1 cellular context compared by ENCODE assay signal in genomic region chr1:197519741-197520334, GRCh38.
TF ChIP-seq lines count a peak whose summit lies in the region.

No MANE protein-coding gene starts in this region.

TF ChIP-seq in GM23338, 12 proteins besides CTCF, POLR2A, EP300 and RAD21 (continued from another document):
- TF ChIP-seq, protein P1, sequence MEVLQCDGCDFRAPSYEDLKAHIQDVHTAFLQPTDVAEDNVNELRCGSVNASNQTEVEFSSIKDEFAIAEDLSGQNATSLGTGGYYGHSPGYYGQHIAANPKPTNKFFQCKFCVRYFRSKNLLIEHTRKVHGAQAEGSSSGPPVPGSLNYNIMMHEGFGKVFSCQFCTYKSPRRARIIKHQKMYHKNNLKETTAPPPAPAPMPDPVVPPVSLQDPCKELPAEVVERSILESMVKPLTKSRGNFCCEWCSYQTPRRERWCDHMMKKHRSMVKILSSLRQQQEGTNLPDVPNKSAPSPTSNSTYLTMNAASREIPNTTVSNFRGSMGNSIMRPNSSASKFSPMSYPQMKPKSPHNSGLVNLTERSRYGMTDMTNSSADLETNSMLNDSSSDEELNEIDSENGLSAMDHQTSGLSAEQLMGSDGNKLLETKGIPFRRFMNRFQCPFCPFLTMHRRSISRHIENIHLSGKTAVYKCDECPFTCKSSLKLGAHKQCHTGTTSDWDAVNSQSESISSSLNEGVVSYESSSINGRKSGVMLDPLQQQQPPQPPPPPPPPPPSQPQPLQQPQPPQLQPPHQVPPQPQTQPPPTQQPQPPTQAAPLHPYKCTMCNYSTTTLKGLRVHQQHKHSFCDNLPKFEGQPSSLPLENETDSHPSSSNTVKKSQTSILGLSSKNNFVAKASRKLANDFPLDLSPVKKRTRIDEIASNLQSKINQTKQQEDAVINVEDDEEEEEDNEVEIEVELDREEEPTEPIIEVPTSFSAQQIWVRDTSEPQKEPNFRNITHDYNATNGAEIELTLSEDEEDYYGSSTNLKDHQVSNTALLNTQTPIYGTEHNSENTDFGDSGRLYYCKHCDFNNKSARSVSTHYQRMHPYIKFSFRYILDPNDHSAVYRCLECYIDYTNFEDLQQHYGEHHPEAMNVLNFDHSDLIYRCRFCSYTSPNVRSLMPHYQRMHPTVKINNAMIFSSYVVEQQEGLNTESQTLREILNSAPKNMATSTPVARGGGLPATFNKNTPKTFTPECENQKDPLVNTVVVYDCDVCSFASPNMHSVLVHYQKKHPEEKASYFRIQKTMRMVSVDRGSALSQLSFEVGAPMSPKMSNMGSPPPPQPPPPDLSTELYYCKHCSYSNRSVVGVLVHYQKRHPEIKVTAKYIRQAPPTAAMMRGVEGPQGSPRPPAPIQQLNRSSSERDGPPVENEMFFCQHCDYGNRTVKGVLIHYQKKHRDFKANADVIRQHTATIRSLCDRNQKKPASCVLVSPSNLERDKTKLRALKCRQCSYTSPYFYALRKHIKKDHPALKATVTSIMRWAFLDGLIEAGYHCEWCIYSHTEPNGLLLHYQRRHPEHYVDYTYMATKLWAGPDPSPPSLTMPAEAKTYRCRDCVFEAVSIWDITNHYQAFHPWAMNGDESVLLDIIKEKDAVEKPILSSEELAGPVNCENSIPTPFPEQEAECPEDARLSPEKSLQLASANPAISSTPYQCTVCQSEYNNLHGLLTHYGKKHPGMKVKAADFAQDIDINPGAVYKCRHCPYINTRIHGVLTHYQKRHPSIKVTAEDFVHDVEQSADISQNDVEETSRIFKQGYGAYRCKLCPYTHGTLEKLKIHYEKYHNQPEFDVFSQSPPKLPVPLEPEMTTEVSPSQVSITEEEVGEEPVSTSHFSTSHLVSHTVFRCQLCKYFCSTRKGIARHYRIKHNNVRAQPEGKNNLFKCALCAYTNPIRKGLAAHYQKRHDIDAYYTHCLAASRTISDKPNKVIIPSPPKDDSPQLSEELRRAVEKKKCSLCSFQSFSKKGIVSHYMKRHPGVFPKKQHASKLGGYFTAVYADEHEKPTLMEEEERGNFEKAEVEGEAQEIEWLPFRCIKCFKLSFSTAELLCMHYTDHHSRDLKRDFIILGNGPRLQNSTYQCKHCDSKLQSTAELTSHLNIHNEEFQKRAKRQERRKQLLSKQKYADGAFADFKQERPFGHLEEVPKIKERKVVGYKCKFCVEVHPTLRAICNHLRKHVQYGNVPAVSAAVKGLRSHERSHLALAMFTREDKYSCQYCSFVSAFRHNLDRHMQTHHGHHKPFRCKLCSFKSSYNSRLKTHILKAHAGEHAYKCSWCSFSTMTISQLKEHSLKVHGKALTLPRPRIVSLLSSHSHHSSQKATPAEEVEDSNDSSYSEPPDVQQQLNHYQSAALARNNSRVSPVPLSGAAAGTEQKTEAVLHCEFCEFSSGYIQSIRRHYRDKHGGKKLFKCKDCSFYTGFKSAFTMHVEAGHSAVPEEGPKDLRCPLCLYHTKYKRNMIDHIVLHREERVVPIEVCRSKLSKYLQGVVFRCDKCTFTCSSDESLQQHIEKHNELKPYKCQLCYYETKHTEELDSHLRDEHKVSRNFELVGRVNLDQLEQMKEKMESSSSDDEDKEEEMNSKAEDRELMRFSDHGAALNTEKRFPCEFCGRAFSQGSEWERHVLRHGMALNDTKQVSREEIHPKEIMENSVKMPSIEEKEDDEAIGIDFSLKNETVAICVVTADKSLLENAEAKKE (CRISPR knock-in tag; IDR thresholded peaks at IDR 0.05), result no peak
- TF ChIP-seq POLR2AphosphoS5 (IDR thresholded peaks at IDR 0.05; ENCODE audit: low read depth) (no peak), CREB1 (CRISPR knock-in tag; IDR thresholded peaks at IDR 0.05; ENCODE audit: low read depth) (no peak), JUNB (IDR thresholded peaks at IDR 0.05; ENCODE audit: unreplicated experiment) (no peak)
TF ChIP-seq in GM23338: peak in this region for 0.
